ENCODE assay signal across 1 cellular context in the genomic region with DNA sequence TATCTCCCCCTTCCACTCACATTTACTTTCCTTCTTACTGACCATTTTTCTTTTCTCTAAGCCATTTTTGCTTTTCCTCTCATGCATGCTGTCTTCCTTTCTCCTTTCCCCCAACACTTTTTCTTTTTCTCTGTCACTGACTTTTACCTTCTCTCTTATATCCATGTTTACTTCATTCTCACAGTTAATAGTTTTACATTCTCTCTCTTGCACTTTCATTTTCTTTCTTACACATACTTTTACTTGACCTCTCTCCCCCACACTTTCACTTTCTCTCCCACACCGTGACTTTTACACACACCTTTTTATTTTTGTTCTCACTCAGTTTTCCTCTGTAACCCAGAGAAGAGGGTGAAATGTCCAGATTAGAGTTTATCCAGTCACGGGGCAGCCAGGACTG.
TF ChIP-seq lines count a peak whose summit lies in the region.

No MANE protein-coding gene starts in this region.

TF ChIP-seq in GM12878, 131 proteins besides CTCF, POLR2A, EP300 and RAD21 (continued from another document):
- TF ChIP-seq ZNF592 (IDR thresholded peaks at IDR 0.05) (no peak), JUNB (IDR thresholded peaks at IDR 0.05) (peak; percentile 70), MEF2A (IDR thresholded peaks at IDR 0.05; ENCODE audit: insufficient read depth, low read depth, low read length) (no peak), MXI1 (IDR thresholded peaks at IDR 0.05; ENCODE audit: low read depth, low read length) (no peak), NFXL1 (IDR thresholded peaks at IDR 0.05; ENCODE audit: borderline replicate concordance) (no peak), RUNX3 (IDR thresholded peaks at IDR 0.05; ENCODE audit: low read length) (no peak), YBX1 (IDR thresholded peaks at IDR 0.05) (0 out of 2 replicates have a peak, but pooled peaks have one; percentile 45), KLF5 (IDR thresholded peaks at IDR 0.05; ENCODE audit: partially characterized antibody) (no peak), ZNF207 (IDR thresholded peaks at IDR 0.05; ENCODE audit: borderline replicate concordance) (no peak), ATF7 (IDR thresholded peaks at IDR 0.05; ENCODE audit: low read depth) (0 out of 2 replicates have a peak, but pooled peaks have one; percentile 39), RAD51 (IDR thresholded peaks at IDR 0.05) (no peak), IKZF2 (IDR thresholded peaks at IDR 0.05) (peak; percentile 21 to 39; a peak in 1 of 4 replicates), BMI1 (IDR thresholded peaks at IDR 0.05; ENCODE audit: borderline replicate concordance) (0 out of 2 replicates have a peak, but pooled peaks have one; percentile 22)
- TF ChIP-seq, protein P1, sequence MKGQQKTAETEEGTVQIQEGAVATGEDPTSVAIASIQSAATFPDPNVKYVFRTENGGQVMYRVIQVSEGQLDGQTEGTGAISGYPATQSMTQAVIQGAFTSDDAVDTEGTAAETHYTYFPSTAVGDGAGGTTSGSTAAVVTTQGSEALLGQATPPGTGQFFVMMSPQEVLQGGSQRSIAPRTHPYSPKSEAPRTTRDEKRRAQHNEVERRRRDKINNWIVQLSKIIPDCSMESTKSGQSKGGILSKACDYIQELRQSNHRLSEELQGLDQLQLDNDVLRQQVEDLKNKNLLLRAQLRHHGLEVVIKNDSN (IDR thresholded peaks at IDR 0.05; ENCODE audit: borderline replicate concordance, extremely low read length, insufficient read depth, low read depth, low read length): no peak
- TF ChIP-seq, protein P2, sequence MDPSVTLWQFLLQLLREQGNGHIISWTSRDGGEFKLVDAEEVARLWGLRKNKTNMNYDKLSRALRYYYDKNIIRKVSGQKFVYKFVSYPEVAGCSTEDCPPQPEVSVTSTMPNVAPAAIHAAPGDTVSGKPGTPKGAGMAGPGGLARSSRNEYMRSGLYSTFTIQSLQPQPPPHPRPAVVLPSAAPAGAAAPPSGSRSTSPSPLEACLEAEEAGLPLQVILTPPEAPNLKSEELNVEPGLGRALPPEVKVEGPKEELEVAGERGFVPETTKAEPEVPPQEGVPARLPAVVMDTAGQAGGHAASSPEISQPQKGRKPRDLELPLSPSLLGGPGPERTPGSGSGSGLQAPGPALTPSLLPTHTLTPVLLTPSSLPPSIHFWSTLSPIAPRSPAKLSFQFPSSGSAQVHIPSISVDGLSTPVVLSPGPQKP (IDR thresholded peaks at IDR 0.05; ENCODE audit: low read depth, low read length): no peak
- TF ChIP-seq, protein P3, sequence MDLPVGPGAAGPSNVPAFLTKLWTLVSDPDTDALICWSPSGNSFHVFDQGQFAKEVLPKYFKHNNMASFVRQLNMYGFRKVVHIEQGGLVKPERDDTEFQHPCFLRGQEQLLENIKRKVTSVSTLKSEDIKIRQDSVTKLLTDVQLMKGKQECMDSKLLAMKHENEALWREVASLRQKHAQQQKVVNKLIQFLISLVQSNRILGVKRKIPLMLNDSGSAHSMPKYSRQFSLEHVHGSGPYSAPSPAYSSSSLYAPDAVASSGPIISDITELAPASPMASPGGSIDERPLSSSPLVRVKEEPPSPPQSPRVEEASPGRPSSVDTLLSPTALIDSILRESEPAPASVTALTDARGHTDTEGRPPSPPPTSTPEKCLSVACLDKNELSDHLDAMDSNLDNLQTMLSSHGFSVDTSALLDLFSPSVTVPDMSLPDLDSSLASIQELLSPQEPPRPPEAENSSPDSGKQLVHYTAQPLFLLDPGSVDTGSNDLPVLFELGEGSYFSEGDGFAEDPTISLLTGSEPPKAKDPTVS (IDR thresholded peaks at IDR 0.05; ENCODE audit: low read depth, low read length): no peak
- TF ChIP-seq, protein P4, sequence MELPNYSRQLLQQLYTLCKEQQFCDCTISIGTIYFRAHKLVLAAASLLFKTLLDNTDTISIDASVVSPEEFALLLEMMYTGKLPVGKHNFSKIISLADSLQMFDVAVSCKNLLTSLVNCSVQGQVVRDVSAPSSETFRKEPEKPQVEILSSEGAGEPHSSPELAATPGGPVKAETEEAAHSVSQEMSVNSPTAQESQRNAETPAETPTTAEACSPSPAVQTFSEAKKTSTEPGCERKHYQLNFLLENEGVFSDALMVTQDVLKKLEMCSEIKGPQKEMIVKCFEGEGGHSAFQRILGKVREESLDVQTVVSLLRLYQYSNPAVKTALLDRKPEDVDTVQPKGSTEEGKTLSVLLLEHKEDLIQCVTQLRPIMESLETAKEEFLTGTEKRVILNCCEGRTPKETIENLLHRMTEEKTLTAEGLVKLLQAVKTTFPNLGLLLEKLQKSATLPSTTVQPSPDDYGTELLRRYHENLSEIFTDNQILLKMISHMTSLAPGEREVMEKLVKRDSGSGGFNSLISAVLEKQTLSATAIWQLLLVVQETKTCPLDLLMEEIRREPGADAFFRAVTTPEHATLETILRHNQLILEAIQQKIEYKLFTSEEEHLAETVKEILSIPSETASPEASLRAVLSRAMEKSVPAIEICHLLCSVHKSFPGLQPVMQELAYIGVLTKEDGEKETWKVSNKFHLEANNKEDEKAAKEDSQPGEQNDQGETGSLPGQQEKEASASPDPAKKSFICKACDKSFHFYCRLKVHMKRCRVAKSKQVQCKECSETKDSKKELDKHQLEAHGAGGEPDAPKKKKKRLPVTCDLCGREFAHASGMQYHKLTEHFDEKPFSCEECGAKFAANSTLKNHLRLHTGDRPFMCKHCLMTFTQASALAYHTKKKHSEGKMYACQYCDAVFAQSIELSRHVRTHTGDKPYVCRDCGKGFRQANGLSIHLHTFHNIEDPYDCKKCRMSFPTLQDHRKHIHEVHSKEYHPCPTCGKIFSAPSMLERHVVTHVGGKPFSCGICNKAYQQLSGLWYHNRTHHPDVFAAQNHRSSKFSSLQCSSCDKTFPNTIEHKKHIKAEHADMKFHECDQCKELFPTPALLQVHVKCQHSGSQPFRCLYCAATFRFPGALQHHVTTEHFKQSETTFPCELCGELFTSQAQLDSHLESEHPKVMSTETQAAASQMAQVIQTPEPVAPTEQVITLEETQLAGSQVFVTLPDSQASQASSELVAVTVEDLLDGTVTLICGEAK (IDR thresholded peaks at IDR 0.05; ENCODE audit: borderline replicate concordance): peak; percentile 49; the same call in 1 of the 2 replicates
